In the genomic region with DNA sequence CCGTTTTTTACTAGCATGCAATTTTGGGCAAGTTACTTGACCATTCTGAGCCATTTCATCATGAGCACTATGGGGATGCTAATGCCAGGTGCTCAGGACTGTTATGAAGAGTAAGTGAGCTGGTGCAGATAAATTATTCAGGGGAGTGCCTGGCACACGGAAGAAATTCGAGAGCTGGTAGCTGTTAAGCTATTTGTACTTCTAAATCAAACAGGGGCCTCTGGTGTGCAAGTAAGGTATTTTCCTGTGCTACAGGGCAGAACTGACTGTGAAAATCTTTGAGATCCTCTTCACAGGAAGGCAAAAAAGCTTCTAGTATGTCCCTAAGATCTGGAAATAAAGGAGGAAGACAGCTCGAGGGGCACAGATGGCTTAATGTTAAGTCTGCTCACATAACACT, we compare ENCODE assay signal across 11 cellular contexts.
DNase-seq lines count a peak whose midpoint lies in the region; ATAC-seq and TF ChIP-seq lines count a peak whose summit lies in the region.
"Had no signal": no experiment of that assay in that cellular context is flagged by ENCODE, and none has a peak within 500 bp of the region (broad histone marks: within the 10 kb centered on the region; RNA-seq: fewer than 3 reads in every experiment).

No MANE protein-coding gene starts in this region.

- no peak overlapping the region for H3K27ac ChIP-seq in heart left ventricle
- H3K27ac ChIP-seq in thyroid gland, result no peak overlapping the region
- H3K27ac ChIP-seq in Peyer's patch, result no peak overlapping the region
- no peak overlapping the region for H3K27ac ChIP-seq in effector memory CD4-positive, alpha-beta T cell (ENCODE audit: insufficient read depth, low read length, poor library complexity, severe bottlenecking)
- H3K27ac ChIP-seq: WERI-Rb-1 had no signal

- no peak overlapping the region for H3K27ac Mint-ChIP-seq in chondrocyte (ENCODE audit: unreplicated experiment)
- H3K27ac Mint-ChIP-seq: activated naive CD4-positive, alpha-beta T cell treated with anti-CD3 and anti-CD28 coated beads for 36 hours had no signal

- H3K9me3 ChIP-seq in heart left ventricle (no peaks in the 10 kb centered on the region), thyroid gland (no peaks in the 10 kb centered on the region), Peyer's patch (no peaks in the 10 kb centered on the region)
- H3K9me3 ChIP-seq in effector memory CD4-positive, alpha-beta T cell (ENCODE audit: control insufficient read depth, low read length), result no peaks in the 10 kb centered on the region

- H3K4me3 ChIP-seq in heart left ventricle (no peak overlapping the region), thyroid gland (replicated peaks in 1 of 3) (no peak overlapping the region), Peyer's patch (no peak overlapping the region)
- H3K4me3 ChIP-seq in effector memory CD4-positive, alpha-beta T cell (ENCODE audit: insufficient read depth, low read depth, low read length, poor library complexity, severe bottlenecking), result no peak overlapping the region

- H3K27me3 ChIP-seq in heart left ventricle (peaks cover 0 to 6% (median 0%) of the 10 kb centered on the region in 9 donors), thyroid gland (no peaks in the 10 kb centered on the region), Peyer's patch (no peaks in the 10 kb centered on the region)
- no peaks in the 10 kb centered on the region for H3K27me3 ChIP-seq in effector memory CD4-positive, alpha-beta T cell (replicated peaks; ENCODE audit: control insufficient read depth, insufficient read depth, low read length, poor library complexity, severe bottlenecking)

- no peak overlapping the region for H3K4me3 Mint-ChIP-seq in chondrocyte (ENCODE audit: unreplicated experiment)
- H3K4me3 Mint-ChIP-seq: activated naive CD4-positive, alpha-beta T cell treated with anti-CD3 and anti-CD28 coated beads for 36 hours; CD8-positive, alpha-beta memory T cell had no signal

- H3K4me1 Mint-ChIP-seq in chondrocyte (ENCODE audit: low read depth), result peaks cover 5% of the 10 kb centered on the region
- H3K4me1 Mint-ChIP-seq: CD8-positive, alpha-beta memory T cell had no signal

- TF ChIP-seq CTCF in heart left ventricle (IDR thresholded peaks at IDR 0.05) (peak in 5 of 12 donors; percentile 15 to 36 (median 19)), chondrocyte (IDR thresholded peaks at IDR 0.05) (peak; percentile 77), thyroid gland (IDR thresholded peaks at IDR 0.05) (peak in 4 of 6 experiments; percentile 42 to 79 (median 53)), Peyer's patch (IDR thresholded peaks at IDR 0.05) (no peak)

- H3K9me3 Mint-ChIP-seq in chondrocyte (ENCODE audit: low read depth), result no peaks in the 10 kb centered on the region
- H3K9me3 Mint-ChIP-seq: activated naive CD4-positive, alpha-beta T cell treated with anti-CD3 and anti-CD28 coated beads for 36 hours; CD8-positive, alpha-beta memory T cell had no signal

- DNase-seq in heart left ventricle (no peak), Right ventricle myocardium inferior (ENCODE audit: missing footprints) (no peak), NCI-H345 treated with DMSO at 0.1 percent for 48 hours (lab: John Stamatoyannopoulos, UW; ENCODE audit: unreplicated experiment) (peak; percentile 44), chondrocyte (ENCODE audit: low spot score) (no peak), thyroid gland (peak; percentile 40 to 47), Peyer's patch (no peak)
- DNase-seq in effector memory CD4-positive, alpha-beta T cell, result no peak
- DNase-seq: activated naive CD4-positive, alpha-beta T cell treated with anti-CD3 and anti-CD28 coated beads for 36 hours; CD8-positive, alpha-beta memory T cell had no signal

- peak in 3 of 4 donors; percentile 31 to 64 (median 58) for ATAC-seq in heart left ventricle
- ATAC-seq in Right ventricle myocardium inferior, result no peak
- no peak for ATAC-seq in GM19035 (IDR thresholded peaks at IDR 0.05; ENCODE audit: unreplicated experiment)

- no peaks in the 10 kb centered on the region for H3K36me3 Mint-ChIP-seq in chondrocyte (ENCODE audit: low read depth)
- H3K36me3 Mint-ChIP-seq: CD8-positive, alpha-beta memory T cell had no signal

- WGBS in heart left ventricle, 4 donors, result 35 to 40% (median 36%) methylated on average over 4 of the region's 4 CpGs
- WGBS in thyroid gland, 2 donors, result 26 to 32% methylated on average over 4 of the region's 4 CpGs

- intact Hi-C loops in heart left ventricle (cut with DNase I), result loop anchor here in 5 of 10 donors (5.0 to 10.0 kb wide), 4 partner anchors 101 to 291 kb away; no protein-coding TSS in a partner anchor
- intact Hi-C loops in Right ventricle myocardium inferior (cut with DNase I), result loop anchor here (5.0 kb wide), 1 partner anchor 788 kb away; no protein-coding TSS in a partner anchor
- intact Hi-C loops in thyroid gland (cut with DNase I), result no loop called here

- H3K36me3 ChIP-seq in heart left ventricle (no peaks in the 10 kb centered on the region), thyroid gland (no peaks in the 10 kb centered on the region), Peyer's patch (no peaks in the 10 kb centered on the region)
- no peaks in the 10 kb centered on the region for H3K36me3 ChIP-seq in effector memory CD4-positive, alpha-beta T cell (ENCODE audit: control insufficient read depth, insufficient read depth, low read length)
- H3K36me3 ChIP-seq: WERI-Rb-1 had no signal

- H3K27me3 Mint-ChIP-seq in chondrocyte (ENCODE audit: low read depth), result peaks cover 18% of the 10 kb centered on the region

- H3K4me1 ChIP-seq in heart left ventricle (no peaks in the 10 kb centered on the region), thyroid gland (peaks cover 8 to 12% of the 10 kb centered on the region in 2 donors), Peyer's patch (no peaks in the 10 kb centered on the region)
- no peaks in the 10 kb centered on the region for H3K4me1 ChIP-seq in effector memory CD4-positive, alpha-beta T cell (ENCODE audit: control insufficient read depth, insufficient read depth, low read length, poor library complexity, severe bottlenecking)

- TF ChIP-seq POLR2A in heart left ventricle (IDR thresholded peaks at IDR 0.05) (no peak), thyroid gland (IDR thresholded peaks at IDR 0.05) (no peak), Peyer's patch (IDR thresholded peaks at IDR 0.05) (no peak)

Comparison
In these comparisons a context has a peak if more than half of its experiments do, and no peak if none do; other contexts are left out.
1. ATAC-seq: peak in heart left ventricle (3 of 4); none in Right ventricle myocardium inferior (single experiment) and GM19035 (single experiment).
2. DNase-seq: peak in NCI-H345 treated with DMSO at 0.1 percent for 48 hours (single experiment) and thyroid gland (2 of 2); none in heart left ventricle (0 of 5), Right ventricle myocardium inferior (single experiment), chondrocyte (single experiment), Peyer's patch (0 of 3) and effector memory CD4-positive, alpha-beta T cell (0 of 3).
3. CTCF ChIP-seq: peak in chondrocyte (single experiment) and thyroid gland (4 of 6); none in Peyer's patch (0 of 6).